ENCODE assay signal across 9 cellular contexts in genomic region chr2:36433311-36434217, GRCh38.
DNase-seq lines count a peak whose midpoint lies in the region; ATAC-seq and TF ChIP-seq lines count a peak whose summit lies in the region.
"Had no signal": no experiment of that assay in that cellular context is flagged by ENCODE, and none has a peak within 500 bp of the region (broad histone marks: within the 10 kb centered on the region; RNA-seq: fewer than 3 reads in every experiment).

No MANE protein-coding gene starts in this region.

- H3K4me3 Mint-ChIP-seq in progenitor cell of endocrine pancreas (ENCODE audit: low read depth): no peak overlapping the region
- H3K4me3 Mint-ChIP-seq in CD8-positive, alpha-beta T cell: no peak overlapping the region

- CTCF ChIA-PET in CD8-positive, alpha-beta T cell (lab: Charles Lee): no interaction called here

- in situ Hi-C loops in GM13976 (cut with MboI; ENCODE audit: low sequenced_read_pairs, unreplicated experiment): no loop called here

- ATAC-seq in GM18858 (IDR thresholded peaks at IDR 0.05; ENCODE audit: unreplicated experiment): no peak
- ATAC-seq in CD8-positive, alpha-beta T cell: no peak

- H4K20me1 ChIP-seq in fibroblast of lung (ENCODE audit: control insufficient read depth, extremely low read depth, insufficient read depth, low read length): no peaks in the 10 kb centered on the region

- H3K36me3 Mint-ChIP-seq in progenitor cell of endocrine pancreas (ENCODE audit: insufficient read depth): no peaks in the 10 kb centered on the region
- no peaks in the 10 kb centered on the region for H3K36me3 Mint-ChIP-seq in CD8-positive, alpha-beta T cell

- H3K9ac ChIP-seq in fibroblast of lung (ENCODE audit: insufficient read depth, low read length): peak overlapping the region; percentile 29

- H3K27ac Mint-ChIP-seq in progenitor cell of endocrine pancreas: peak overlapping the region; percentile 17
- H3K27ac Mint-ChIP-seq in CD8-positive, alpha-beta T cell: no peak overlapping the region

- intact Hi-C loops in CD8-positive, alpha-beta T cell (cut with DNase I, micrococcal nuclease): no loop called here

- H3K79me2 ChIP-seq in fibroblast of lung (ENCODE audit: control insufficient read depth, insufficient read depth, low read length): peaks cover 78% of the 10 kb centered on the region

- H3K4me3 ChIP-seq in fibroblast of lung (replicated peaks in 1 of 4; ENCODE audit: control extremely low read depth in 1 of 4, insufficient read depth in 1 of 4, low read depth in 3 of 4, low read length in 4 of 4): no peak overlapping the region
- no peak overlapping the region for H3K4me3 ChIP-seq in CD8-positive, alpha-beta T cell (ENCODE audit: low read depth, low read length)

- peaks cover 2% of the 10 kb centered on the region for H3K36me3 ChIP-seq in fibroblast of lung (ENCODE audit: control insufficient read depth, insufficient read depth, low read length)
- no peaks in the 10 kb centered on the region for H3K36me3 ChIP-seq in CD8-positive, alpha-beta T cell (ENCODE audit: insufficient read depth, low read length)

- TF ChIP-seq CTCF in fibroblast of lung (conservative IDR thresholded peaks at IDR 0.05 in 1 of 2, IDR thresholded peaks at IDR 0.05 in 1 of 2; ENCODE audit: low read depth in 1 of 2, low read length in 2 of 2): no peak
- TF ChIP-seq CTCF in progenitor cell of endocrine pancreas (IDR thresholded peaks at IDR 0.05; ENCODE audit: unreplicated experiment): no peak
- no peak for TF ChIP-seq CTCF in GM13976 (IDR thresholded peaks at IDR 0.05; ENCODE audit: borderline replicate concordance, control extremely low read depth, extremely low read depth, insufficient read depth, missing control alignments)
- no peak for TF ChIP-seq CTCF in CD8-positive, alpha-beta T cell (IDR thresholded peaks at IDR 0.05)

- no peaks in the 10 kb centered on the region for H3K9me3 Mint-ChIP-seq in progenitor cell of endocrine pancreas (ENCODE audit: low read depth)
- H3K9me3 Mint-ChIP-seq in CD8-positive, alpha-beta T cell: no peaks in the 10 kb centered on the region

- POLR2A ChIA-PET in CD8-positive, alpha-beta T cell (lab: Charles Lee): no interaction called here

- peaks cover 40% of the 10 kb centered on the region for H3K4me1 ChIP-seq in fibroblast of lung (ENCODE audit: control insufficient read depth, extremely low read depth, insufficient read depth, low read length)
- no peaks in the 10 kb centered on the region for H3K4me1 ChIP-seq in CD8-positive, alpha-beta T cell (ENCODE audit: insufficient read depth, low read length)

- no peaks in the 10 kb centered on the region for H3K27me3 ChIP-seq in fibroblast of lung (ENCODE audit: control insufficient read depth, insufficient read depth, low read length)
- H3K27me3 ChIP-seq in CD8-positive, alpha-beta T cell (ENCODE audit: insufficient read depth, low read length): no peaks in the 10 kb centered on the region

- peaks cover 5% of the 10 kb centered on the region for H3K4me1 Mint-ChIP-seq in progenitor cell of endocrine pancreas (ENCODE audit: low read depth)
- H3K4me1 Mint-ChIP-seq in CD8-positive, alpha-beta T cell (ENCODE audit: low read depth): no peaks in the 10 kb centered on the region

- H3K9me3 ChIP-seq in fibroblast of lung (ENCODE audit: control insufficient read depth, insufficient read depth, low read depth, low read length): no peaks in the 10 kb centered on the region
- no peaks in the 10 kb centered on the region for H3K9me3 ChIP-seq in CD8-positive, alpha-beta T cell (ENCODE audit: low read length)

- H3K27ac ChIP-seq in fibroblast of lung (ENCODE audit: insufficient read depth, low read length): peak overlapping the region; percentile 52
- no peak overlapping the region for H3K27ac ChIP-seq in CD8-positive, alpha-beta T cell (ENCODE audit: low read depth, low read length)

- H3K27me3 Mint-ChIP-seq in progenitor cell of endocrine pancreas: no peaks in the 10 kb centered on the region
- H3K27me3 Mint-ChIP-seq in CD8-positive, alpha-beta T cell (ENCODE audit: low read depth): no peaks in the 10 kb centered on the region

- DNase-seq in EH (ENCODE audit: low read depth): peak; percentile 90
- peak; percentile 78 for DNase-seq in NCI-H748 (lab: John Stamatoyannopoulos, UW; ENCODE audit: unreplicated experiment)
- DNase-seq in fibroblast of lung (ENCODE audit: low read depth in 2 of 2): peak; percentile 65 to 73
- DNase-seq in progenitor cell of endocrine pancreas (ENCODE audit: low spot score, unreplicated experiment): no peak
- DNase-seq in GM13976 (ENCODE audit: low spot score): no peak
- DNase-seq in T-helper 2 cell: no peak
- DNase-seq in CD8-positive, alpha-beta T cell: no peak
- DNase-seq: NCI-H2081 treated with DMSO at 0.1 percent for 48 hours had no signal

- peak overlapping the region; percentile 73 for H3K4me2 ChIP-seq in fibroblast of lung (ENCODE audit: extremely low read depth, insufficient read depth, low read length)

- H2AFZ ChIP-seq in fibroblast of lung (ENCODE audit: low read length): no peak overlapping the region

Comparison
In these comparisons a context has a peak if more than half of its experiments do, and no peak if none do; other contexts are left out.
1. DNase-seq: peak in EH (single experiment), NCI-H748 (single experiment) and fibroblast of lung (2 of 2); none in progenitor cell of endocrine pancreas (single experiment), GM13976 (single experiment), T-helper 2 cell (0 of 5) and CD8-positive, alpha-beta T cell (0 of 7).